ENCODE assay signal across 11 cellular contexts in genomic region chr2:218566296-218566695, GRCh38. TPM values are rescaled to one million over a fixed set of nuclear protein-coding genes. Genes with fewer than 3 reads are reported as not detected.
DNase-seq lines count a peak whose midpoint lies in the region; ATAC-seq and TF ChIP-seq lines count a peak whose summit lies in the region.
"Had no signal": no experiment of that assay in that cellular context is flagged by ENCODE, and none has a peak within 500 bp of the region (broad histone marks: within the 10 kb centered on the region; RNA-seq: fewer than 3 reads in every experiment).

No MANE protein-coding gene starts in this region.

- no peak overlapping the region for H3K27ac ChIP-seq in CD4-positive, alpha-beta T cell (ENCODE audit: low read depth, low read length)
- H3K27ac ChIP-seq in HL-60 (replicated peaks) = peak overlapping the region; percentile 29
- H3K27ac ChIP-seq in naive thymus-derived CD4-positive, alpha-beta T cell (ENCODE audit: low read depth, low read length) = peak overlapping the region; percentile 96
- H3K27ac ChIP-seq: thoracic aorta had no signal

- ATAC-seq in CD4-positive, alpha-beta T cell (ENCODE audit: poor library complexity) = no peak
- ATAC-seq in activated B cell treated with CpG ODN at 0.5 μM for 24 hours (ENCODE audit: low read depth) (no peak), GM18868 (IDR thresholded peaks at IDR 0.05; ENCODE audit: unreplicated experiment) (no peak), GM19463 (IDR thresholded peaks at IDR 0.05; ENCODE audit: unreplicated experiment) (no peak)
- no peak for ATAC-seq in naive thymus-derived CD4-positive, alpha-beta T cell
- ATAC-seq: Right ventricle myocardium inferior had no signal

- no peaks in the 10 kb centered on the region for H3K27me3 ChIP-seq in CD4-positive, alpha-beta T cell (ENCODE audit: control insufficient read depth, insufficient read depth, low read length)
- H3K27me3 ChIP-seq in HL-60 (ENCODE audit: insufficient read depth, poor library complexity, severe bottlenecking) = no peaks in the 10 kb centered on the region
- H3K27me3 ChIP-seq in naive thymus-derived CD4-positive, alpha-beta T cell (ENCODE audit: control insufficient read depth in 2 of 2, insufficient read depth in 2 of 2, low read length in 2 of 2) = no peaks in the 10 kb centered on the region

- H3K36me3 ChIP-seq in naive thymus-derived CD4-positive, alpha-beta T cell (ENCODE audit: control insufficient read depth in 2 of 3, insufficient read depth in 3 of 3, low read length in 3 of 3) = peaks cover 0 to 4% (median 0%) of the 10 kb centered on the region in 3 experiments

- peak overlapping the region; percentile 96 for H3K4me3 Mint-ChIP-seq in CD4-positive, alpha-beta T cell
- H3K4me3 Mint-ChIP-seq in activated B cell treated with CpG ODN at 0.5 μM for 24 hours = peak overlapping the region; percentile 97
- H3K4me3 Mint-ChIP-seq in naive thymus-derived CD4-positive, alpha-beta T cell = peak overlapping the region; percentile 62 to 100 (median 96)

- peak overlapping the region; percentile 97 for H3K27ac Mint-ChIP-seq in CD4-positive, alpha-beta T cell
- peak overlapping the region; percentile 15 for H3K27ac Mint-ChIP-seq in activated B cell treated with CpG ODN at 0.5 μM for 24 hours
- peak overlapping the region in 8 of 9 donors; percentile 40 to 100 (median 99) for H3K27ac Mint-ChIP-seq in naive thymus-derived CD4-positive, alpha-beta T cell

- H3K9me3 Mint-ChIP-seq in CD4-positive, alpha-beta T cell = no peaks in the 10 kb centered on the region
- no peaks in the 10 kb centered on the region for H3K9me3 Mint-ChIP-seq in activated B cell treated with CpG ODN at 0.5 μM for 24 hours
- no peaks in the 10 kb centered on the region for H3K9me3 Mint-ChIP-seq in naive thymus-derived CD4-positive, alpha-beta T cell

- peaks cover 71% of the 10 kb centered on the region for H3K4me1 Mint-ChIP-seq in CD4-positive, alpha-beta T cell (ENCODE audit: low read depth)
- H3K4me1 Mint-ChIP-seq in activated B cell treated with CpG ODN at 0.5 μM for 24 hours = peaks cover 41% of the 10 kb centered on the region
- H3K4me1 Mint-ChIP-seq in naive thymus-derived CD4-positive, alpha-beta T cell = peaks cover 44 to 72% (median 61%) of the 10 kb centered on the region in 7 donors

- intact Hi-C loops in CD4-positive, alpha-beta T cell (cut with DNase I, micrococcal nuclease) = loop anchor here (5.0 to 10.0 kb wide), 7 partner anchors 91 to 979 kb away; partner anchors contain the start of genes BCS1L (in 1 of the 2), CHPF (in 1 of the 2), DNPEP (in 1 of the 2) and RNF25 (in 1 of the 2)
- intact Hi-C loops in activated B cell treated with CpG ODN at 0.5 μM for 24 hours (cut with micrococcal nuclease) = loop anchor here (5.0 to 10.0 kb wide), 3 partner anchors 91 to 821 kb away; partner anchors contain the start of genes CNPPD1, DNPEP and RETREG2
- intact Hi-C loops in naive thymus-derived CD4-positive, alpha-beta T cell (cut with micrococcal nuclease) = loop anchor here (5.0 to 10.0 kb wide), 4 partner anchors 331 to 976 kb away; partner anchors contain the start of genes CHPF (in 1 of the 2), GMPPA (in 1 of the 2), TMEM198 (in 1 of the 2) and TUBA4A (in 1 of the 2)

- no peak for DNase-seq in CD4-positive, alpha-beta T cell
- DNase-seq in HL-60 (ENCODE audit: low read depth in 1 of 2, low spot score in 1 of 2) (no peak), activated B cell treated with CpG ODN at 0.5 μM for 24 hours (no peak), foreskin melanocyte (no peak), NCI-H446 treated with DMSO at 0.1 percent for 48 hours (lab: John Stamatoyannopoulos, UW) (no peak)
- DNase-seq in naive thymus-derived CD4-positive, alpha-beta T cell = no peak
- DNase-seq: stimulated activated CD4-positive, alpha-beta T cell treated with anti-CD3 and anti-CD28 coated beads, Interleukin-4, amount 100 ng/mL, for 4 hours had no signal

- POLR2A ChIA-PET in CD4-positive, alpha-beta T cell (lab: Charles Lee) = no interaction called here
- POLR2A ChIA-PET in activated B cell treated with CpG ODN at 0.5 μM for 24 hours (lab: Charles Lee) = interaction anchor here (1.1 kb wide), 1 partner anchor 21 kb away, joined by 3 read pairs; no protein-coding TSS in a partner anchor
- POLR2A ChIA-PET in naive thymus-derived CD4-positive, alpha-beta T cell (lab: Charles Lee) = interaction anchor here (1.1 kb wide), 1 partner anchor 169 kb away, joined by 3 read pairs; no protein-coding TSS in a partner anchor

- TF ChIP-seq CTCF in CD4-positive, alpha-beta T cell (IDR thresholded peaks at IDR 0.05) = no peak
- TF ChIP-seq CTCF in HL-60 (IDR thresholded peaks at IDR 0.05; ENCODE audit: insufficient read depth, low read length) = no peak
- TF ChIP-seq CTCF in activated B cell treated with CpG ODN at 0.5 μM for 24 hours (IDR thresholded peaks at IDR 0.05) = no peak

- no peak overlapping the region for H3K4me3 ChIP-seq in HL-60 (replicated peaks; ENCODE audit: insufficient read depth, low read length)
- H3K4me3 ChIP-seq in naive thymus-derived CD4-positive, alpha-beta T cell (ENCODE audit: low read length) = no peak overlapping the region
- H3K4me3 ChIP-seq: thoracic aorta had no signal

- CTCF ChIA-PET in CD4-positive, alpha-beta T cell (lab: Charles Lee) = no interaction called here
- CTCF ChIA-PET in activated B cell treated with CpG ODN at 0.5 μM for 24 hours (lab: Charles Lee) = no interaction called here
- CTCF ChIA-PET in naive thymus-derived CD4-positive, alpha-beta T cell (lab: Charles Lee) = no interaction called here

- no peaks in the 10 kb centered on the region for H3K27me3 Mint-ChIP-seq in CD4-positive, alpha-beta T cell
- H3K27me3 Mint-ChIP-seq in activated B cell treated with CpG ODN at 0.5 μM for 24 hours = no peaks in the 10 kb centered on the region
- H3K27me3 Mint-ChIP-seq in naive thymus-derived CD4-positive, alpha-beta T cell = no peaks in the 10 kb centered on the region

- no peaks in the 10 kb centered on the region for H3K9me3 ChIP-seq in CD4-positive, alpha-beta T cell (ENCODE audit: control insufficient read depth, low read length)
- no peaks in the 10 kb centered on the region for H3K9me3 ChIP-seq in naive thymus-derived CD4-positive, alpha-beta T cell (ENCODE audit: control insufficient read depth in 2 of 3, low read length in 3 of 3)
- H3K9me3 ChIP-seq: thoracic aorta had no signal

- peaks cover 22 to 31% of the 10 kb centered on the region in 2 donors for H3K4me1 ChIP-seq in naive thymus-derived CD4-positive, alpha-beta T cell (ENCODE audit: control insufficient read depth in 2 of 2, insufficient read depth in 2 of 2, low read length in 2 of 2)

- peaks cover 68% of the 10 kb centered on the region for H3K36me3 Mint-ChIP-seq in CD4-positive, alpha-beta T cell (ENCODE audit: low read depth)
- H3K36me3 Mint-ChIP-seq in activated B cell treated with CpG ODN at 0.5 μM for 24 hours (ENCODE audit: low read depth) = peaks cover 52% of the 10 kb centered on the region
- H3K36me3 Mint-ChIP-seq in naive thymus-derived CD4-positive, alpha-beta T cell = peaks cover 3 to 29% (median 7%) of the 10 kb centered on the region in 5 donors

RNA-seq across cellular contexts. Expression of gene USP37, which starts 1.9 kb away (rescaled TPM):
- 10 to 100 TPM; 20.2 to 24.4 TPM for total RNA-seq in CD4-positive, alpha-beta T cell
- total RNA-seq in activated B cell treated with CpG ODN at 0.5 μM for 24 hours = 14.3 and 23.1 TPM in 2 replicates
- 10 to 100 TPM; 16.6 to 36.3 (median 28.1) TPM for total RNA-seq in naive thymus-derived CD4-positive, alpha-beta T cell
- polyA plus RNA-seq in naive thymus-derived CD4-positive, alpha-beta T cell = 10 to 100 TPM; 10.1 to 15.1 TPM

RNA-seq across cellular contexts. Expression of gene CNOT9, which starts 2.3 kb away (rescaled TPM):
- 10 to 100 TPM; 62.8 to 66.8 TPM for total RNA-seq in CD4-positive, alpha-beta T cell
- 60.5 and 74.4 TPM in 2 replicates for total RNA-seq in activated B cell treated with CpG ODN at 0.5 μM for 24 hours
- total RNA-seq in naive thymus-derived CD4-positive, alpha-beta T cell = 10 to 100 TPM; 44.7 to 99.6 (median 53.8) TPM
- 10 to 100 TPM; 13.7 to 22.9 TPM for polyA plus RNA-seq in naive thymus-derived CD4-positive, alpha-beta T cell

RNA-seq across cellular contexts. Expression of gene PLCD4, which starts 41.4 kb away (rescaled TPM):
- under 1 TPM; 0.25 to 0.77 TPM for total RNA-seq in CD4-positive, alpha-beta T cell
- total RNA-seq in activated B cell treated with CpG ODN at 0.5 μM for 24 hours = 0.64 and 1.0 TPM in 2 replicates
- 1 to 10 TPM in 2 of 5 experiments, under 1 TPM in 3; 0.45 to 1.7 (median 0.60) TPM for total RNA-seq in naive thymus-derived CD4-positive, alpha-beta T cell
- under 1 TPM; 0.15 to 0.30 TPM for polyA plus RNA-seq in naive thymus-derived CD4-positive, alpha-beta T cell

Comparison
In these comparisons a context has a peak if more than half of its experiments do, and no peak if none do; other contexts are left out.
1. H3K27ac Mint-ChIP-seq: peak in every context shown above with its lines; median percentile 99 in naive thymus-derived CD4-positive, alpha-beta T cell; 97 in CD4-positive, alpha-beta T cell; 15 in activated B cell treated with CpG ODN at 0.5 μM for 24 hours.